Comparison of ENCODE assay signal across 15 cellular contexts in genomic region chr1:198072177-198072576, GRCh38.
DNase-seq lines count a peak whose midpoint lies in the region; ATAC-seq and TF ChIP-seq lines count a peak whose summit lies in the region.
"Had no signal": no experiment of that assay in that cellular context is flagged by ENCODE, and none has a peak within 500 bp of the region (broad histone marks: within the 10 kb centered on the region; RNA-seq: fewer than 3 reads in every experiment).

No MANE protein-coding gene starts in this region.

- H3K4me1 ChIP-seq in GM23338 (ENCODE audit: insufficient read depth) (no peaks in the 10 kb centered on the region), OCI-LY1 (ENCODE audit: insufficient read depth, low read length, severe bottlenecking) (no peaks in the 10 kb centered on the region), mesenchymal stem cell (ENCODE audit: control insufficient read depth, insufficient read depth, low read depth, low read length) (no peaks in the 10 kb centered on the region)
- H3K4me1 ChIP-seq: transverse colon had no signal

- H3K4ac ChIP-seq in mesenchymal stem cell (ENCODE audit: low read depth in 1 of 2, low read length in 2 of 2) = no peak overlapping the region

- no peak overlapping the region for H2BK120ac ChIP-seq in mesenchymal stem cell (ENCODE audit: low read depth, low read length)

- H3K27ac ChIP-seq in GM23338 (ENCODE audit: low read depth) (no peak overlapping the region), OCI-LY1 (ENCODE audit: low read depth, low read length, poor library complexity, severe bottlenecking) (no peak overlapping the region), mesenchymal stem cell (ENCODE audit: low read length, poor library complexity, severe bottlenecking) (no peak overlapping the region)
- H3K27ac ChIP-seq: transverse colon had no signal

- no peak overlapping the region for H4K8ac ChIP-seq in mesenchymal stem cell (ENCODE audit: low read length)

- CTCF ChIA-PET in activated CD8-positive, alpha-beta T cell treated with anti-CD3 and anti-CD28 coated beads for 36 hours (lab: Charles Lee) = interaction anchor here (0.9 to 1.2 kb wide), 2 partner anchors 394 to 546 kb away, joined by 3 read pairs; no protein-coding TSS in a partner anchor

- H3K4me1 Mint-ChIP-seq in GM23338 = peaks cover 3% of the 10 kb centered on the region; the same call in 2 of the 3 replicates
- no peaks in the 10 kb centered on the region for H3K4me1 Mint-ChIP-seq in activated CD4-positive, alpha-beta T cell treated with anti-CD3 and anti-CD28 coated beads, Interleukin-2, amount 10 ng/mL, durations not matched to agents 24 days and 14 days
- no peaks in the 10 kb centered on the region for H3K4me1 Mint-ChIP-seq in activated CD8-positive, alpha-beta T cell treated with anti-CD3 and anti-CD28 coated beads for 36 hours (ENCODE audit: low read depth)

- no peak overlapping the region for H3K18ac ChIP-seq in mesenchymal stem cell (ENCODE audit: low read depth in 1 of 2, low read length in 2 of 2)

- no peak overlapping the region for H2BK12ac ChIP-seq in mesenchymal stem cell (ENCODE audit: low read length in 2 of 2)

- H3K79me1 ChIP-seq in mesenchymal stem cell (replicated peaks; ENCODE audit: low read length, poor library complexity, severe bottlenecking) = no peaks in the 10 kb centered on the region

- H3K27me3 Mint-ChIP-seq in GM23338 (ENCODE audit: insufficient read depth, low read depth, poor library complexity) = peaks cover 2% of the 10 kb centered on the region
- H3K27me3 Mint-ChIP-seq in activated CD4-positive, alpha-beta T cell treated with anti-CD3 and anti-CD28 coated beads, Interleukin-2, amount 10 ng/mL, durations not matched to agents 24 days and 14 days = peaks cover 25% of the 10 kb centered on the region
- peaks cover 13% of the 10 kb centered on the region for H3K27me3 Mint-ChIP-seq in activated CD8-positive, alpha-beta T cell treated with anti-CD3 and anti-CD28 coated beads for 36 hours

- POLR2A ChIA-PET in activated CD8-positive, alpha-beta T cell treated with anti-CD3 and anti-CD28 coated beads for 36 hours (lab: Charles Lee) = no interaction called here

- WGBS in mesenchymal stem cell = no CpG with 5 or more reads among the region's 1 CpG

- H3K9ac ChIP-seq in OCI-LY1 (ENCODE audit: low read length) (no peak overlapping the region), mesenchymal stem cell (ENCODE audit: low read length) (no peak overlapping the region)

- no peaks in the 10 kb centered on the region for H3K9me3 Mint-ChIP-seq in GM23338
- no peaks in the 10 kb centered on the region for H3K9me3 Mint-ChIP-seq in activated CD4-positive, alpha-beta T cell treated with anti-CD3 and anti-CD28 coated beads, Interleukin-2, amount 10 ng/mL, durations not matched to agents 24 days and 14 days
- H3K9me3 Mint-ChIP-seq in activated CD8-positive, alpha-beta T cell treated with anti-CD3 and anti-CD28 coated beads for 36 hours = no peaks in the 10 kb centered on the region

- H3K36me3 Mint-ChIP-seq in GM23338 (ENCODE audit: low read depth) = no peaks in the 10 kb centered on the region
- no peaks in the 10 kb centered on the region for H3K36me3 Mint-ChIP-seq in activated CD4-positive, alpha-beta T cell treated with anti-CD3 and anti-CD28 coated beads, Interleukin-2, amount 10 ng/mL, durations not matched to agents 24 days and 14 days (ENCODE audit: low read depth)
- no peaks in the 10 kb centered on the region for H3K36me3 Mint-ChIP-seq in activated CD8-positive, alpha-beta T cell treated with anti-CD3 and anti-CD28 coated beads for 36 hours (ENCODE audit: low read depth)

- H3K79me2 ChIP-seq in GM23338 (replicated peaks; ENCODE audit: insufficient read depth) (no peaks in the 10 kb centered on the region), OCI-LY1 (ENCODE audit: insufficient read depth, low read length) (no peaks in the 10 kb centered on the region)

- H2BK15ac ChIP-seq in mesenchymal stem cell (ENCODE audit: low read depth, poor library complexity, severe bottlenecking) = no peak overlapping the region

- H3K9me3 ChIP-seq in OCI-LY1 (ENCODE audit: low read length) (no peaks in the 10 kb centered on the region), mesenchymal stem cell (ENCODE audit: control insufficient read depth, low read length) (no peaks in the 10 kb centered on the region)
- H3K9me3 ChIP-seq: transverse colon had no signal

- H3K27me3 ChIP-seq in GM23338 (ENCODE audit: insufficient read depth) (no peaks in the 10 kb centered on the region), OCI-LY1 (ENCODE audit: insufficient read depth, low read length) (no peaks in the 10 kb centered on the region), mesenchymal stem cell (ENCODE audit: control insufficient read depth in 1 of 2, insufficient read depth in 1 of 2, low read length in 2 of 2) (no peaks in the 10 kb centered on the region)
- H3K27me3 ChIP-seq: transverse colon had no signal

- no peak overlapping the region for H3K4me3 Mint-ChIP-seq in GM23338
- H3K4me3 Mint-ChIP-seq in activated CD4-positive, alpha-beta T cell treated with anti-CD3 and anti-CD28 coated beads, Interleukin-2, amount 10 ng/mL, durations not matched to agents 24 days and 14 days = no peak overlapping the region
- H3K4me3 Mint-ChIP-seq in activated CD8-positive, alpha-beta T cell treated with anti-CD3 and anti-CD28 coated beads for 36 hours = no peak overlapping the region

- H2AFZ ChIP-seq in GM23338 = no peak overlapping the region
- H2AFZ ChIP-seq in OCI-LY1 (ENCODE audit: low read length) = no peak overlapping the region
- H2AFZ ChIP-seq in mesenchymal stem cell (ENCODE audit: low read depth, low read length) = no peak overlapping the region

- no peak overlapping the region for H3K27ac Mint-ChIP-seq in GM23338
- no peak overlapping the region for H3K27ac Mint-ChIP-seq in activated CD4-positive, alpha-beta T cell treated with anti-CD3 and anti-CD28 coated beads, Interleukin-2, amount 10 ng/mL, durations not matched to agents 24 days and 14 days
- no peak overlapping the region for H3K27ac Mint-ChIP-seq in activated CD8-positive, alpha-beta T cell treated with anti-CD3 and anti-CD28 coated beads for 36 hours

- intact Hi-C loops in activated CD4-positive, alpha-beta T cell treated with anti-CD3 and anti-CD28 coated beads, Interleukin-2, amount 10 ng/mL, durations not matched to agents 24 days and 14 days (cut with micrococcal nuclease) = no loop called here
- intact Hi-C loops in activated CD8-positive, alpha-beta T cell treated with anti-CD3 and anti-CD28 coated beads for 36 hours (cut with micrococcal nuclease) = no loop called here

- no peak overlapping the region for H2BK5ac ChIP-seq in mesenchymal stem cell (ENCODE audit: low read depth, low read length, poor library complexity, severe bottlenecking)

- TF ChIP-seq CTCF in GM23338 (conservative IDR thresholded peaks at IDR 0.05; ENCODE audit: low read depth in 2 of 2) (peak; percentile 37 to 60), OCI-LY1 (IDR thresholded peaks at IDR 0.05; ENCODE audit: low read length) (peak; percentile 17; the same call in 1 of the 2 replicates)
- no peak for TF ChIP-seq CTCF in activated CD8-positive, alpha-beta T cell treated with anti-CD3 and anti-CD28 coated beads for 36 hours (IDR thresholded peaks at IDR 0.05)

- no peak overlapping the region for H3K23ac ChIP-seq in mesenchymal stem cell (ENCODE audit: low read length in 2 of 2)

- H4K20me1 ChIP-seq in GM23338 (replicated peaks; ENCODE audit: insufficient read depth) = no peaks in the 10 kb centered on the region
- H4K20me1 ChIP-seq in OCI-LY1 (ENCODE audit: insufficient read depth, low read length) = no peaks in the 10 kb centered on the region

- no peak overlapping the region for H3K4me2 ChIP-seq in GM23338
- no peak overlapping the region for H3K4me2 ChIP-seq in OCI-LY1 (ENCODE audit: low read length)
- H3K4me2 ChIP-seq in mesenchymal stem cell (ENCODE audit: low read length, poor library complexity, severe bottlenecking) = no peak overlapping the region

- H3F3A ChIP-seq in GM23338 (replicated peaks; ENCODE audit: low read depth) (no peaks in the 10 kb centered on the region), OCI-LY1 (ENCODE audit: insufficient read depth, low read length) (no peaks in the 10 kb centered on the region)

- H3K9me2 ChIP-seq in GM23338 (ENCODE audit: insufficient read depth) (no peaks in the 10 kb centered on the region), OCI-LY1 (ENCODE audit: low read depth, low read length) (no peaks in the 10 kb centered on the region)

- H3K4me3 ChIP-seq in GM23338 = no peak overlapping the region
- no peak overlapping the region for H3K4me3 ChIP-seq in OCI-LY1 (ENCODE audit: low read depth, low read length, poor library complexity, severe bottlenecking)
- no peak overlapping the region for H3K4me3 ChIP-seq in mesenchymal stem cell (ENCODE audit: insufficient read depth in 1 of 2, low read depth in 1 of 2, low read length in 2 of 2)
- H3K4me3 ChIP-seq: transverse colon had no signal

- ATAC-seq in GM23338 = peak; percentile 39; the same call in 1 of the 3 replicates
- ATAC-seq in activated CD8-positive, alpha-beta T cell treated with anti-CD3 and anti-CD28 coated beads for 36 hours = no peak

- DNase-seq in GM23338 (ENCODE audit: low spot score) = peak; percentile 30
- DNase-seq in dermis blood vessel endothelial cell = peak; percentile 43
- peak; percentile 2 for DNase-seq in mesenchymal stem cell
- DNase-seq in activated CD4-positive, alpha-beta T cell treated with anti-CD3 and anti-CD28 coated beads, Interleukin-2, amount 10 ng/mL, durations not matched to agents 24 days and 14 days = no peak
- DNase-seq in activated CD8-positive, alpha-beta T cell treated with anti-CD3 and anti-CD28 coated beads for 36 hours = no peak
- no peak for DNase-seq in NK-92 (lab: John Stamatoyannopoulos, UW; ENCODE audit: unreplicated experiment)
- DNase-seq in NCI-H2171 treated with DMSO at 0.1 percent for 48 hours (lab: John Stamatoyannopoulos, UW) = no peak
- DNase-seq: activated effector memory CD4-positive, alpha-beta T cell treated with anti-CD3 and anti-CD28 coated beads, Interleukin-2, amount 50 U/mL, for 16 hours; Calu3; cerebellar nuclear complex; foreskin melanocyte; GOT3; NCI-H1436 treated with DMSO at 0.1 percent for 48 hours; transverse colon had no signal

- H4K91ac ChIP-seq in mesenchymal stem cell (ENCODE audit: low read length) = no peak overlapping the region

- no peak overlapping the region for H3K14ac ChIP-seq in mesenchymal stem cell (ENCODE audit: low read length in 2 of 2)

- H2AK5ac ChIP-seq in mesenchymal stem cell (ENCODE audit: low read length, severe bottlenecking) = no peak overlapping the region

- H3K36me3 ChIP-seq in GM23338 (ENCODE audit: insufficient read depth) (no peaks in the 10 kb centered on the region), OCI-LY1 (ENCODE audit: insufficient read depth, low read length) (no peaks in the 10 kb centered on the region), mesenchymal stem cell (ENCODE audit: control insufficient read depth in 1 of 2, insufficient read depth in 2 of 2, low read depth in 1 of 2, low read length in 2 of 2) (no peaks in the 10 kb centered on the region)
- H3K36me3 ChIP-seq: transverse colon had no signal

TF ChIP-seq in GM23338, 12 proteins besides CTCF, POLR2A, EP300 and RAD21:
- TF ChIP-seq JUNB (IDR thresholded peaks at IDR 0.05; ENCODE audit: unreplicated experiment) (no peak), ZNF331 (CRISPR knock-in tag; IDR thresholded peaks at IDR 0.05; ENCODE audit: low read depth) (no peak), CREB1 (CRISPR knock-in tag; IDR thresholded peaks at IDR 0.05; ENCODE audit: low read depth) (no peak)

Comparison
In these comparisons a context has a peak if more than half of its experiments do, and no peak if none do; other contexts are left out.
1. DNase-seq: peak in GM23338 (single experiment), dermis blood vessel endothelial cell (single experiment) and mesenchymal stem cell (single experiment); none in activated CD4-positive, alpha-beta T cell treated with anti-CD3 and anti-CD28 coated beads, Interleukin-2, amount 10 ng/mL, durations not matched to agents 24 days and 14 days (single experiment), activated CD8-positive, alpha-beta T cell treated with anti-CD3 and anti-CD28 coated beads for 36 hours (single experiment), NK-92 (single experiment) and NCI-H2171 treated with DMSO at 0.1 percent for 48 hours (single experiment).